Comparison of ENCODE assay signal across 13 cellular contexts in genomic region chr9:135126480-135127187, GRCh38. TPM values are rescaled to one million over a fixed set of nuclear protein-coding genes. Genes with fewer than 3 reads are reported as not detected.
A peak's percentile ranks its signal among the peaks of the same experiment; 100 is the strongest.
DNase-seq lines count a peak whose midpoint lies in the region; ATAC-seq and TF ChIP-seq lines count a peak whose summit lies in the region.
"Had no signal": no experiment of that assay in that cellular context is flagged by ENCODE, and none has a peak within 500 bp of the region (broad histone marks: within the 10 kb centered on the region; RNA-seq: fewer than 3 reads in every experiment).

No MANE protein-coding gene starts in this region.

- TF ChIP-seq CTCF in BE2C (IDR thresholded peaks at IDR 0.05; ENCODE audit: low read depth, low read length) (no peak), osteoblast (IDR thresholded peaks at IDR 0.05; ENCODE audit: extremely low read depth, low read depth, low read length) (no peak), GM20000 (IDR thresholded peaks at IDR 0.05; ENCODE audit: extremely low read depth, missing control alignments) (no peak)

- H3K4me2 ChIP-seq in osteoblast (ENCODE audit: insufficient read depth, low read length), result no peak overlapping the region

- no peak overlapping the region for H3K27ac ChIP-seq in osteoblast (ENCODE audit: low read depth, low read length)

- no peaks in the 10 kb centered on the region for H3K79me2 ChIP-seq in osteoblast (ENCODE audit: insufficient read depth, low read length)

- DNase-seq in BE2C (peak; percentile 53), LoVo (ENCODE audit: low spot score) (peak; percentile 55), cerebellar cortex (ENCODE audit: low spot score) (peak; percentile 76), osteoblast (ENCODE audit: insufficient read length, low spot score, missing footprints) (peak; percentile 69), GM20000 (ENCODE audit: low spot score) (no peak), mesenteric fat pad (ENCODE audit: low spot score) (no peak)
- no peak for DNase-seq in stimulated activated naive CD8-positive, alpha-beta T cell treated with anti-CD3 and anti-CD28 coated beads, Interleukin-15, amount 100 ng/mL, for 72 hours
- DNase-seq: activated naive CD8-positive, alpha-beta T cell treated with anti-CD3 and anti-CD28 coated beads, Interleukin-2, amount 10 ng/mL, durations not matched to agents 7 days and 5 days; CD4-positive, alpha-beta T cell; NCI-H2081; RPMI8226 had no signal

- no peaks in the 10 kb centered on the region for H4K20me1 ChIP-seq in osteoblast (ENCODE audit: insufficient read depth, low read length)

- no peak overlapping the region for H2AFZ ChIP-seq in osteoblast (ENCODE audit: low read length)

- H3K9me3 Mint-ChIP-seq in stimulated activated naive CD8-positive, alpha-beta T cell treated with anti-CD3 and anti-CD28 coated beads, Interleukin-15, amount 100 ng/mL, for 72 hours, result peaks cover 0 to 5% of the 10 kb centered on the region in 2 donors
- H3K9me3 Mint-ChIP-seq: activated naive CD8-positive, alpha-beta T cell treated with anti-CD3 and anti-CD28 coated beads, Interleukin-2, amount 10 ng/mL, durations not matched to agents 7 days and 5 days; CD4-positive, alpha-beta T cell had no signal

- peaks cover 20% of the 10 kb centered on the region for H3K4me1 Mint-ChIP-seq in stimulated activated naive CD8-positive, alpha-beta T cell treated with anti-CD3 and anti-CD28 coated beads, Interleukin-15, amount 100 ng/mL, for 72 hours
- H3K4me1 Mint-ChIP-seq: activated naive CD8-positive, alpha-beta T cell treated with anti-CD3 and anti-CD28 coated beads, Interleukin-2, amount 10 ng/mL, durations not matched to agents 7 days and 5 days had no signal

- no peak overlapping the region for H3K4me3 ChIP-seq in BE2C (ENCODE audit: low read depth, low read length)
- no peak overlapping the region for H3K4me3 ChIP-seq in osteoblast (ENCODE audit: insufficient read depth, low read length)

- peaks cover 3% of the 10 kb centered on the region; the same call in 1 of the 2 replicates for H3K9me3 ChIP-seq in BE2C
- H3K9me3 ChIP-seq in osteoblast (ENCODE audit: low read depth, low read length), result no peaks in the 10 kb centered on the region

- H3K4me1 ChIP-seq in BE2C, result peaks cover 40% of the 10 kb centered on the region
- H3K4me1 ChIP-seq in osteoblast (ENCODE audit: insufficient read depth, low read length), result no peaks in the 10 kb centered on the region

- H3K27me3 ChIP-seq in BE2C (no peaks in the 10 kb centered on the region), osteoblast (ENCODE audit: insufficient read depth, low read length) (no peaks in the 10 kb centered on the region)

- H3K27ac Mint-ChIP-seq in stimulated activated naive CD8-positive, alpha-beta T cell treated with anti-CD3 and anti-CD28 coated beads, Interleukin-15, amount 100 ng/mL, for 72 hours, result no peak overlapping the region
- H3K27ac Mint-ChIP-seq: activated naive CD8-positive, alpha-beta T cell treated with anti-CD3 and anti-CD28 coated beads, Interleukin-2, amount 10 ng/mL, durations not matched to agents 7 days and 5 days; CD4-positive, alpha-beta T cell had no signal

- H3K4me3 Mint-ChIP-seq in stimulated activated naive CD8-positive, alpha-beta T cell treated with anti-CD3 and anti-CD28 coated beads, Interleukin-15, amount 100 ng/mL, for 72 hours, result no peak overlapping the region
- H3K4me3 Mint-ChIP-seq: activated naive CD8-positive, alpha-beta T cell treated with anti-CD3 and anti-CD28 coated beads, Interleukin-2, amount 10 ng/mL, durations not matched to agents 7 days and 5 days; CD4-positive, alpha-beta T cell had no signal

- no peak for ATAC-seq in stimulated activated naive CD8-positive, alpha-beta T cell treated with anti-CD3 and anti-CD28 coated beads, Interleukin-15, amount 100 ng/mL, for 72 hours
- ATAC-seq in HG02884 (IDR thresholded peaks at IDR 0.05; ENCODE audit: unreplicated experiment), result no peak

- peaks cover 8% of the 10 kb centered on the region for H3K36me3 ChIP-seq in BE2C
- H3K36me3 ChIP-seq in osteoblast (ENCODE audit: insufficient read depth, low read length), result no peaks in the 10 kb centered on the region

- peaks cover 16% of the 10 kb centered on the region for H3K27me3 Mint-ChIP-seq in stimulated activated naive CD8-positive, alpha-beta T cell treated with anti-CD3 and anti-CD28 coated beads, Interleukin-15, amount 100 ng/mL, for 72 hours
- H3K27me3 Mint-ChIP-seq: activated naive CD8-positive, alpha-beta T cell treated with anti-CD3 and anti-CD28 coated beads, Interleukin-2, amount 10 ng/mL, durations not matched to agents 7 days and 5 days had no signal

RNA-seq across cellular contexts. Expression of gene OLFM1, which starts 39.2 kb away (rescaled TPM):
- polyA plus RNA-seq in BE2C (2012; ENCODE audit: insufficient read depth, insufficient read length, low read depth), result 298 TPM
- total RNA-seq in osteoblast, result under 0.01 and 0.29 TPM in 2 replicates
- 22.6 TPM for total RNA-seq in mesenteric fat pad
- total RNA-seq: activated CD8-positive, alpha-beta memory T cell treated with anti-CD3 and anti-CD28 coated beads for 36 hours; activated naive CD8-positive, alpha-beta T cell treated with anti-CD3 and anti-CD28 coated beads, Interleukin-2, amount 10 ng/mL, durations not matched to agents 7 days and 5 days; CD4-positive, alpha-beta T cell had no signal

Comparison
In these comparisons a context has a peak if more than half of its experiments do, and no peak if none do; other contexts are left out.
1. DNase-seq: peak in BE2C (single experiment), LoVo (single experiment), cerebellar cortex (single experiment) and osteoblast (single experiment); none in GM20000 (single experiment), stimulated activated naive CD8-positive, alpha-beta T cell treated with anti-CD3 and anti-CD28 coated beads, Interleukin-15, amount 100 ng/mL, for 72 hours (0 of 2) and mesenteric fat pad (single experiment).
2. RNA of gene OLFM1, which starts 39.2 kb away (total RNA-seq): 22.6 TPM in mesenteric fat pad (single experiment); under 0.01 to 0.29 TPM in osteoblast; every median in the first group is over 10 times any median in the second.